Comparison of ENCODE assay signal across 19 cellular contexts in the genomic region with DNA sequence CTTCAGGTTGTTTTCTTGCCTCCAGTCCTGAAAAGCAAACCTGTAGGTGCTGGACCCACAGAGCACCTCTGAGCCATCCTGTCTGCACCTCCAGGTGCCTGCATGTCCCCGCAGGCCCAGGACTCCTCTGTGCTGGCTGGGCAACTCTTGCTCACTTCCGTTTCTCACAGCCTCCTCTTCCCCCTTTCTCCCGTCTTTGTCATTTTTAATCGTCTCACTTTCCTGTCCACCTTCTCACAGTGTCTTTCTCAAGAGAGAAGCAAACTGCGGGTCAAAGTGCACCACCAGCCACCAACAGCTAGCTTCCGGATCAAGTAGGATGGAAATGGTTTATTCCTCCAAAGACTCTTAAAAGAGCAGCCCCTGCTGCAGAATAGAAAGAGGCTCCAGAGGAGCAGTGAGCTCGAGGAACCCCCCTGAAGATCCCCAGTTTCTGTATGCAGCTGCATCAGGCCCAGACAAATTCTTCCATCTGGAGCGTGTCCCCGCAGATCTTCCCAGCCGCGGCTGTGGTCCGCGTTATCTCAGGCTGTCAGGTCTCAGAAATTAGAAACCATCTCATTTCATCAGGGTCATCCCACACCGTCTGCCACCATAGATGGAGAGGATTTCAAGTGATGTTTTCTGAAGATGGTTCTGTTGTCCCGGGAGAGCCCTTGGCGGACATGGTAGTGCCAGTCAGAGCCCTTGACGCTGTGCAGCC.
DNase-seq lines count a peak whose midpoint lies in the region; FAIRE-seq and TF ChIP-seq lines count a peak whose summit lies in the region.
"Had no signal": no experiment of that assay in that cellular context is flagged by ENCODE, and none has a peak within 500 bp of the region (broad histone marks: within the 10 kb centered on the region; RNA-seq: fewer than 3 reads in every experiment).

No MANE protein-coding gene starts in this region.

- H3K23me2 ChIP-seq in H1 (ENCODE audit: low read depth, low read length): peaks cover 5% of the 10 kb centered on the region; the same call in 1 of the 2 replicates

- H3K4ac ChIP-seq in H1 (replicated peaks; ENCODE audit: insufficient read length, low read depth, low read length): no peak overlapping the region

- no peak overlapping the region for H4K91ac ChIP-seq in H1 (replicated peaks; ENCODE audit: insufficient read length, low read length)

- H3K79me2 ChIP-seq in H1 (ENCODE audit: control insufficient read depth in 1 of 2, insufficient read depth in 2 of 2, low read length in 2 of 2): peaks cover 0 to 4% of the 10 kb centered on the region in 2 experiments; a peak in 1 of 4 replicates

- no peak overlapping the region for H3K14ac ChIP-seq in H1 (ENCODE audit: insufficient read length)

- 0 out of 2 replicates have a peak overlapping the region, but pooled peaks have one; percentile 27 for H3K18ac ChIP-seq in H1 (ENCODE audit: extremely low read depth, low read length)

- H2BK5ac ChIP-seq in H1 (ENCODE audit: low read depth, low read length): peak overlapping the region; percentile 35; the same call in 1 of the 2 replicates

- no peak overlapping the region for H3K4me2 ChIP-seq in H1 (ENCODE audit: insufficient read depth in 1 of 2, low read depth in 2 of 2, low read length in 2 of 2)
- H3K4me2 ChIP-seq: SK-N-SH had no signal

- H3K4me1 ChIP-seq in H1 (replicated peaks in 1 of 4; ENCODE audit: control insufficient read depth in 3 of 4, insufficient read depth in 4 of 4, low read length in 3 of 4): peaks cover 0 to 10% (median 2%) of the 10 kb centered on the region in 4 experiments; a peak in 5 of 7 replicates
- H3K4me1 ChIP-seq in thymus (ENCODE audit: control insufficient read depth, insufficient read depth, low read length): no peaks in the 10 kb centered on the region
- H3K4me1 ChIP-seq: upper lobe of right lung had no signal

- CTCF ChIA-PET in H1 (lab: Charles Lee; ENCODE audit: partially characterized antibody): interaction anchor here (1.4 kb wide), 2 partner anchors 10 to 104 kb away, joined by 3 read pairs; no protein-coding TSS in a partner anchor

- no peak overlapping the region; the same call in 1 of the 2 replicates for H2BK20ac ChIP-seq in H1 (ENCODE audit: low read length)

- no peak for TF ChIP-seq EP300 in H1 (IDR thresholded peaks at IDR 0.05; ENCODE audit: borderline replicate concordance in 1 of 2, low read depth in 2 of 2, low read length in 2 of 2)

- no peak for TF ChIP-seq POLR2A in H1 (IDR thresholded peaks at IDR 0.05; ENCODE audit: control extremely low read depth in 1 of 2, low read depth in 2 of 2, low read length in 2 of 2)

- no peaks in the 10 kb centered on the region; a peak in 1 of 7 replicates for H3K27me3 ChIP-seq in H1 (replicated peaks in 1 of 4; ENCODE audit: control insufficient read depth in 3 of 4, extremely low read depth in 1 of 4, insufficient read depth in 3 of 4, low read length in 3 of 4)
- H3K27me3 ChIP-seq in thymus (ENCODE audit: control insufficient read depth, insufficient read depth): no peaks in the 10 kb centered on the region
- H3K27me3 ChIP-seq: upper lobe of right lung had no signal

- POLR2A ChIA-PET in H1 (lab: Charles Lee; ENCODE audit: partially characterized antibody): no interaction called here

- H4K8ac ChIP-seq in H1 (ENCODE audit: extremely low read depth, insufficient read depth, low read length): no peak overlapping the region; the same call in 1 of the 2 replicates

- 90% methylated on average over 17 of the region's 17 CpGs; no CpG with 5 or more reads in 1 of the 2 experiments for WGBS in H1 (ENCODE audit: extremely low coverage in 1 of 2, insufficient coverage in 1 of 2, insufficient read length in 1 of 2, insufficient replicate concordance in 2 of 2, low coverage in 1 of 2, low lambda C conversion rate in 2 of 2, missing lambda C conversion rate in 1 of 2), 2 experiments
- WGBS in thymus: 90% methylated on average over 17 of the region's 17 CpGs

- no peak overlapping the region for H2AK5ac ChIP-seq in H1 (ENCODE audit: low read depth, low read length)

- H2BK12ac ChIP-seq in H1 (ENCODE audit: low read depth, low read length): peak overlapping the region; percentile 46; the same call in 1 of the 2 replicates

- no peak for TF ChIP-seq RAD21 in H1 (IDR thresholded peaks at IDR 0.05 in 1 of 2, conservative IDR thresholded peaks at IDR 0.05 in 1 of 2; ENCODE audit: low read depth in 2 of 2, low read length in 2 of 2)

- peaks cover 0 to 3% of the 10 kb centered on the region in 2 experiments for H4K20me1 ChIP-seq in H1 (replicated peaks in 1 of 2; ENCODE audit: control insufficient read depth in 1 of 2, insufficient read depth in 2 of 2, low read length in 2 of 2)

- no peak overlapping the region for H3K4me3 ChIP-seq in H1 (ENCODE audit: extremely low read depth in 1 of 4, insufficient read depth in 2 of 4, low read depth in 3 of 4, low read length in 4 of 4)
- no peak overlapping the region for H3K4me3 ChIP-seq in thymus (ENCODE audit: low read length)
- H3K4me3 ChIP-seq: lung, upper lobe of right lung had no signal

- TF ChIP-seq CTCF in H1 (IDR thresholded peaks at IDR 0.05; ENCODE audit: control extremely low read depth in 1 of 3, insufficient read depth in 1 of 3, low read depth in 1 of 3, low read length in 3 of 3): no peak

- H2BK15ac ChIP-seq in H1 (ENCODE audit: low read length): peak overlapping the region; percentile 40

- H2AFZ ChIP-seq in H1 (ENCODE audit: low read length): 0 out of 2 replicates have a peak overlapping the region, but pooled peaks have one; percentile 45

- no peak overlapping the region for H4K5ac ChIP-seq in H1 (ENCODE audit: insufficient read length, low read depth, low read length)

- no peak overlapping the region for H3K9ac ChIP-seq in H1 (replicated peaks in 1 of 4; ENCODE audit: extremely low read depth in 1 of 4, low read depth in 3 of 4, low read length in 3 of 4)
- H3K9ac ChIP-seq: SK-N-SH had no signal

- no peak overlapping the region for H2BK120ac ChIP-seq in H1 (replicated peaks; ENCODE audit: low read depth, low read length)

- H3K9me3 ChIP-seq in H1 (ENCODE audit: insufficient read depth in 2 of 2, low read depth in 1 of 2, low read length in 1 of 2): peaks cover 10 to 11% of the 10 kb centered on the region in 2 experiments; a peak in 3 of 4 replicates
- no peaks in the 10 kb centered on the region for H3K9me3 ChIP-seq in thymus (ENCODE audit: control insufficient read depth)
- H3K9me3 ChIP-seq: SK-N-SH, upper lobe of right lung had no signal

- H3K23ac ChIP-seq in H1 (ENCODE audit: insufficient read length): no peak overlapping the region

- no peaks in the 10 kb centered on the region for H3K79me1 ChIP-seq in H1 (ENCODE audit: low read depth, low read length)

- DNase-seq in NCI-H2171 treated with DMSO at 0.1 percent for 48 hours (lab: John Stamatoyannopoulos, UW) (peak; percentile 41), NCI-H2171 (lab: John Stamatoyannopoulos, UW) (no peak), NOMO-1 (lab: John Stamatoyannopoulos, UW; ENCODE audit: unreplicated experiment in 2 of 2) (peak; percentile 75 to 91), H1 (ENCODE audit: low read depth in 1 of 2, low spot score in 2 of 2) (no peak), pons (ENCODE audit: low spot score) (no peak), GM19238 (ENCODE audit: insufficient read length, low spot score) (no peak)
- no peak for DNase-seq in activated CD4-positive, alpha-beta T cell treated with anti-CD3 and anti-CD28 coated beads for 4 hours
- DNase-seq: activated effector memory CD4-positive, alpha-beta T cell treated with anti-CD3 and anti-CD28 coated beads, Interleukin-2, amount 50 U/mL, for 16 hours; dermis blood vessel endothelial cell; NCI-H1105; SK-N-SH; stimulated activated CD4-positive, alpha-beta T cell treated with anti-CD3 and anti-CD28 coated beads, Interleukin-4, amount 100 ng/mL, for 4 hours; upper lobe of right lung had no signal

- H3K36me3 ChIP-seq in H1 (ENCODE audit: control insufficient read depth in 2 of 4, insufficient read depth in 4 of 4, low read length in 3 of 4) (no peaks in the 10 kb centered on the region), thymus (ENCODE audit: control insufficient read depth, insufficient read depth) (no peaks in the 10 kb centered on the region)
- H3K36me3 ChIP-seq: upper lobe of right lung had no signal

- FAIRE-seq in H1 (lab: Jason Lieb, UNC): no peak
- FAIRE-seq: A204.1, G401.6, GM18507 had no signal

- H3K56ac ChIP-seq in H1 (replicated peaks; ENCODE audit: insufficient read length, low read depth, low read length): no peak overlapping the region

- no peak overlapping the region for H3K27ac ChIP-seq in H1 (ENCODE audit: low read depth, low read length)
- peak overlapping the region; percentile 64 for H3K27ac ChIP-seq in thymus (ENCODE audit: low read depth)
- H3K27ac ChIP-seq: upper lobe of right lung, VCaP had no signal

TF ChIP-seq in H1, 55 proteins besides CTCF, POLR2A, EP300 and RAD21 (continues in another document):
- TF ChIP-seq HDAC6 (IDR thresholded peaks at IDR 0.05; ENCODE audit: low read depth, low read length) (no peak), CREB1 (IDR thresholded peaks at IDR 0.05) (no peak), PHF8 (conservative IDR thresholded peaks at IDR 0.05; ENCODE audit: low read depth, low read length) (no peak), SAP30 (IDR thresholded peaks at IDR 0.05; ENCODE audit: insufficient read depth, insufficient replicate concordance, low read length) (no peak), SIN3A (conservative IDR thresholded peaks at IDR 0.05 in 1 of 2, IDR thresholded peaks at IDR 0.05 in 1 of 2; ENCODE audit: low read depth in 1 of 2, low read length in 2 of 2) (no peak), RFX5 (IDR thresholded peaks at IDR 0.05; ENCODE audit: borderline replicate concordance, low read depth, low read length) (no peak), ZNF274 (IDR thresholded peaks at IDR 0.05; ENCODE audit: borderline replicate concordance, extremely low read depth, low read length) (no peak), KDM1A (IDR thresholded peaks at IDR 0.05; ENCODE audit: borderline replicate concordance, low read length) (no peak), FOSL1 (IDR thresholded peaks at IDR 0.05; ENCODE audit: insufficient read depth, low read depth, low read length) (no peak)
- TF ChIP-seq, protein P1, sequence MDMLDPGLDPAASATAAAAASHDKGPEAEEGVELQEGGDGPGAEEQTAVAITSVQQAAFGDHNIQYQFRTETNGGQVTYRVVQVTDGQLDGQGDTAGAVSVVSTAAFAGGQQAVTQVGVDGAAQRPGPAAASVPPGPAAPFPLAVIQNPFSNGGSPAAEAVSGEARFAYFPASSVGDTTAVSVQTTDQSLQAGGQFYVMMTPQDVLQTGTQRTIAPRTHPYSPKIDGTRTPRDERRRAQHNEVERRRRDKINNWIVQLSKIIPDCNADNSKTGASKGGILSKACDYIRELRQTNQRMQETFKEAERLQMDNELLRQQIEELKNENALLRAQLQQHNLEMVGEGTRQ (IDR thresholded peaks at IDR 0.05; ENCODE audit: low read length): no peak

Comparison
In these comparisons a context has a peak if more than half of its experiments do, and no peak if none do; other contexts are left out.
1. DNase-seq: peak in NCI-H2171 treated with DMSO at 0.1 percent for 48 hours (single experiment) and NOMO-1 (2 of 2); none in NCI-H2171 (single experiment), H1 (0 of 2), activated CD4-positive, alpha-beta T cell treated with anti-CD3 and anti-CD28 coated beads for 4 hours (0 of 2), pons (single experiment) and GM19238 (single experiment).